14 cellular contexts compared by ENCODE assay signal in the genomic region with DNA sequence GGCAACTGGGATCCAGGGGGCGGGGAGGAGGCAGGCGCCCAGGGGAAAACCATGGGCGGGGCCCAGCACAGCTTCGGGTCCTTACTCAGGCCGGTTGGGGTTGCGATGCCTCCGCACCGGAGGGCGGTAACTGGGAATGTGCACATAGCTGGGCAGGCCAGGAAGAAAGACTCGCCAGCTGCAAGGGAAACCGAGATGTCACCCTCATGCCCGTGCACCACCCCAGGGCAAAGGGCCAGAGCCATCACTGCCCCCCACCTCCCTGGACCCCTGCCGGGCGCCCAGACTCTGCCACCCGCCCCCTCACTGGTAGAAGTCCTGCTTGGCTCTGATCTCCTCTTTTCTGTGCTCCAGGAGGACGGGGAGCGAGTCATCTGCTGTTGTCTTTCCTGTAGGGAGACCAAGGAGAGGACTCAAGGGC. TPM values are rescaled to one million over a fixed set of nuclear protein-coding genes. Genes with fewer than 3 reads are reported as not detected.
DNase-seq lines count a peak whose midpoint lies in the region; ATAC-seq, FAIRE-seq and TF ChIP-seq lines count a peak whose summit lies in the region.
"Had no signal": no experiment of that assay in that cellular context is flagged by ENCODE, and none has a peak within 500 bp of the region (broad histone marks: within the 10 kb centered on the region; RNA-seq: fewer than 3 reads in every experiment).

No MANE protein-coding gene starts in this region.

- CTCF ChIA-PET in A549 (lab: Yijun Ruan, JAX), result interaction anchor here (0.7 to 27.4 kb wide), 10 partner anchors 8 to 365 kb away, joined by 3 to 1490 read pairs (median 4); partner anchors contain the start of genes ALOX12B and ALOXE3
- CTCF ChIA-PET in Calu3 (lab: Charles Lee), result interaction anchor here (1.1 kb wide), 1 partner anchor 29 kb away, joined by 4 read pairs; no protein-coding TSS in a partner anchor
- CTCF ChIA-PET in T-cell (lab: Charles Lee), result interaction anchor here in 1 of 2 donors (0.5 kb wide), 1 partner anchor 139 kb away, joined by 4 read pairs; no protein-coding TSS in a partner anchor

- H3K27ac Mint-ChIP-seq in Calu3 (ENCODE audit: unreplicated experiment) (no peak overlapping the region), T-cell (no peak overlapping the region)
- H3K27ac Mint-ChIP-seq: activated naive CD4-positive, alpha-beta T cell treated with anti-CD3 and anti-CD28 coated beads, Interleukin-2, amount 50 U/mL, for 24 hours had no signal

- TF ChIP-seq CTCF in A549 (IDR thresholded peaks at IDR 0.05) (no peak), Calu3 (IDR thresholded peaks at IDR 0.05; ENCODE audit: unreplicated experiment) (no peak), psoas muscle (IDR thresholded peaks at IDR 0.05) (no peak)

- POLR2A ChIA-PET in A549 (lab: Yijun Ruan, JAX), result no interaction called here
- POLR2A ChIA-PET in T-cell (lab: Charles Lee), result no interaction called here

- H3K27me3 Mint-ChIP-seq in Calu3 (ENCODE audit: unreplicated experiment) (peaks cover 48% of the 10 kb centered on the region), T-cell (peaks cover 0 to 10% of the 10 kb centered on the region in 2 donors)
- H3K27me3 Mint-ChIP-seq: activated naive CD4-positive, alpha-beta T cell treated with anti-CD3 and anti-CD28 coated beads, Interleukin-2, amount 50 U/mL, for 24 hours had no signal

- H3K4me3 Mint-ChIP-seq in Calu3 (ENCODE audit: low read depth, unreplicated experiment) (peak overlapping the region; percentile 67), T-cell (peak overlapping the region; percentile 28 to 85 (median 49))

- no peak for TF ChIP-seq RAD21 in A549 (conservative IDR thresholded peaks at IDR 0.05 in 1 of 2, IDR thresholded peaks at IDR 0.05 in 1 of 2)

- intact Hi-C loops in Calu3 (cut with micrococcal nuclease; ENCODE audit: unreplicated experiment) (loop anchor here (5.0 kb wide), 1 partner anchor 36 kb away; the partner anchor contains the start of gene ALOXE3), psoas muscle (cut with DNase I) (loop anchor here (1.0 to 5.0 kb wide), 2 partner anchors 36 to 37 kb away; partner anchors contain the start of gene ALOXE3 (in 2 of the 2))

- no peak for TF ChIP-seq POLR2A in A549 (IDR thresholded peaks at IDR 0.05; ENCODE audit: low read length)

- TF ChIP-seq EP300 in A549 (IDR thresholded peaks at IDR 0.05), result no peak

- H3K9me3 Mint-ChIP-seq in Calu3 (ENCODE audit: low read depth, unreplicated experiment) (no peaks in the 10 kb centered on the region), T-cell (no peaks in the 10 kb centered on the region)
- H3K9me3 Mint-ChIP-seq: activated naive CD4-positive, alpha-beta T cell treated with anti-CD3 and anti-CD28 coated beads, Interleukin-2, amount 50 U/mL, for 24 hours had no signal

- no peak overlapping the region for H3K9ac ChIP-seq in iPS-15b (ENCODE audit: low read depth, low read length)

- BruUV-seq in Calu3 (replicated peaks; lab: Mats Ljungman, UMichigan), result no TSS peak

- ATAC-seq in A549, result no peak
- no peak for ATAC-seq in T-cell (replicated peaks in 1 of 4)
- no peak for ATAC-seq in HG03378 (IDR thresholded peaks at IDR 0.05; ENCODE audit: unreplicated experiment)
- no peak for ATAC-seq in GM19463 (IDR thresholded peaks at IDR 0.05; ENCODE audit: unreplicated experiment)
- ATAC-seq in psoas muscle, result no peak
- ATAC-seq: GM12878 had no signal

- H3K4me3 ChIP-seq in A549, result no peak overlapping the region
- peak overlapping the region; percentile 84 for H3K4me3 ChIP-seq in iPS-15b (ENCODE audit: low read depth, low read length)
- H3K4me3 ChIP-seq in psoas muscle, result no peak overlapping the region
- H3K4me3 ChIP-seq: GM12878, SJSA1 had no signal

- peak overlapping the region; percentile 85; the same call in 2 of the 3 replicates for H3K4me2 ChIP-seq in A549

- H3K27me3 ChIP-seq in iPS-15b (ENCODE audit: control insufficient read depth, insufficient read depth, low read length) (peaks cover 54% of the 10 kb centered on the region), psoas muscle (ENCODE audit: insufficient read depth in 3 of 3, low read length in 2 of 3) (peaks cover 0 to 54% (median 4%) of the 10 kb centered on the region in 3 donors)

- H3K4me1 Mint-ChIP-seq in Calu3 (ENCODE audit: low read depth, unreplicated experiment), result no peaks in the 10 kb centered on the region
- H3K4me1 Mint-ChIP-seq in T-cell, result peaks cover 14 to 18% (median 14%) of the 10 kb centered on the region in 3 donors

- no peak for FAIRE-seq in A549 (lab: Jason Lieb, UNC)
- FAIRE-seq: endometrium, GM12878 had no signal

- H3K4me1 ChIP-seq in A549, result peaks cover 10% of the 10 kb centered on the region
- no peaks in the 10 kb centered on the region for H3K4me1 ChIP-seq in iPS-15b (ENCODE audit: control insufficient read depth, insufficient read depth, low read length)
- H3K4me1 ChIP-seq in psoas muscle, result peaks cover 9% of the 10 kb centered on the region

- H3K9me3 ChIP-seq in A549 (no peaks in the 10 kb centered on the region), iPS-15b (ENCODE audit: control insufficient read depth, insufficient read depth, low read length) (no peaks in the 10 kb centered on the region), psoas muscle (no peaks in the 10 kb centered on the region)
- H3K9me3 ChIP-seq: SJSA1 had no signal

- H3K36me3 Mint-ChIP-seq in Calu3 (ENCODE audit: insufficient read depth, unreplicated experiment) (no peaks in the 10 kb centered on the region), T-cell (peaks cover 4% of the 10 kb centered on the region)
- H3K36me3 Mint-ChIP-seq: activated naive CD4-positive, alpha-beta T cell treated with anti-CD3 and anti-CD28 coated beads, Interleukin-2, amount 50 U/mL, for 24 hours had no signal

- WGBS in A549 (ENCODE audit: missing lambda C conversion rate), result 87% methylated on average over 16 of the region's 17 CpGs
- 45 to 54% (median 45%) methylated on average over 17 of the region's 17 CpGs for WGBS in psoas muscle, 3 donors

- DNase-seq in A549 (ENCODE audit: low read depth in 1 of 2, low spot score in 1 of 2), result no peak
- DNase-seq in Calu3, result no peak
- DNase-seq in T-cell, result no peak
- DNase-seq in psoas muscle, result no peak
- DNase-seq in epidermal melanocyte (ENCODE audit: insufficient read length, low spot score), result no peak
- DNase-seq: AML-193 had no signal

- H3K36me3 ChIP-seq in iPS-15b (ENCODE audit: control insufficient read depth, insufficient read depth, low read length), result no peaks in the 10 kb centered on the region
- no peaks in the 10 kb centered on the region for H3K36me3 ChIP-seq in psoas muscle (ENCODE audit: insufficient read depth in 1 of 2, low read depth in 1 of 2)
- H3K36me3 ChIP-seq: SJSA1 had no signal

- no peak overlapping the region for H3K27ac ChIP-seq in A549
- H3K27ac ChIP-seq in psoas muscle, result no peak overlapping the region
- H3K27ac ChIP-seq: SJSA1 had no signal

TF ChIP-seq in A549, 52 proteins besides CTCF, POLR2A, EP300 and RAD21:
- TF ChIP-seq HEYL (CRISPR knock-in tag; IDR thresholded peaks at IDR 0.05), result no peak

RNA-seq across cellular contexts. Expression of gene ALOX12B, which starts 6.7 kb away (rescaled TPM):
- 0.63 and 1.0 TPM in 2 replicates for polyA plus RNA-seq in A549 (2011; rRNA removed)
- 0.59 and 0.84 TPM in 2 replicates for polyA plus RNA-seq in A549 (2012; cell fraction: cytosol; rRNA removed)
- polyA plus RNA-seq in A549 (2012; cell fraction: nucleus; rRNA removed), result 0.73 and 1.0 TPM in 2 replicates
- polyA plus RNA-seq in A549 (2017; fragmentation: RNase III; extraction: RNeasy Plus Mini Kit Qiagen cat#74134 plus additional on column Dnase treatment), result 1.0 to 1.5 TPM (median 1.3 TPM) in 3 replicates
- 0.87 and 3.0 TPM in 2 replicates for polyA minus RNA-seq in A549 (2011; rRNA and poly(A)+ RNA removed)
- total RNA-seq in Calu3 (2022), result not detected in 2 replicates
- 1 to 10 TPM in 1 of 5 donors, under 1 TPM in 3, not detected in 1; 0.63 to 1.1 (median 0.81) TPM for total RNA-seq in T-cell
- total RNA-seq in psoas muscle, result not detected
- not detected for polyA plus RNA-seq in psoas muscle
- total RNA-seq: SJSA1 had no signal

RNA-seq across cellular contexts. Expression of gene ALOXE3, which starts 37.5 kb away (rescaled TPM):
- 0.35 and 0.58 TPM in 2 replicates for polyA plus RNA-seq in A549 (2011; rRNA removed)
- polyA plus RNA-seq in A549 (2012; cell fraction: cytosol; rRNA removed), result 0.50 and 0.57 TPM in 2 replicates
- polyA plus RNA-seq in A549 (2012; cell fraction: nucleus; rRNA removed), result 1.5 TPM in 2 replicates
- polyA plus RNA-seq in A549 (2017; fragmentation: RNase III; extraction: RNeasy Plus Mini Kit Qiagen cat#74134 plus additional on column Dnase treatment), result 0.40 to 0.51 TPM (median 0.46 TPM) in 3 replicates
- polyA minus RNA-seq in A549 (2011; rRNA and poly(A)+ RNA removed), result 0.63 and 0.74 TPM in 2 replicates
- 0.20 TPM in 1 of 2 replicates, not detected in the other for total RNA-seq in Calu3 (2022)
- total RNA-seq in T-cell, result 1 to 10 TPM in 1 of 5 donors, under 1 TPM in 3, not detected in 1; 0.13 to 1.2 (median 0.19) TPM
- not detected for total RNA-seq in psoas muscle
- under 1 TPM in 1 of 3 donors, not detected in 2; 0.42 TPM for polyA plus RNA-seq in psoas muscle
- total RNA-seq: GM12878, SJSA1 had no signal

RNA-seq across cellular contexts. Expression of gene ALOX15B, which starts 42.0 kb away (rescaled TPM):
- polyA plus RNA-seq in A549 (2011; rRNA removed), result not detected in 2 replicates
- polyA plus RNA-seq in A549 (2012; cell fraction: cytosol; rRNA removed), result 0.03 TPM in 1 of 2 replicates, not detected in the other
- 0.02 and 0.05 TPM in 2 replicates for polyA plus RNA-seq in A549 (2012; cell fraction: nucleus; rRNA removed)
- not detected in 3 replicates for polyA plus RNA-seq in A549 (2017; fragmentation: RNase III; extraction: RNeasy Plus Mini Kit Qiagen cat#74134 plus additional on column Dnase treatment)
- not detected in 2 replicates for polyA minus RNA-seq in A549 (2011; rRNA and poly(A)+ RNA removed)
- total RNA-seq in Calu3 (2022), result not detected in 2 replicates
- under 1 TPM in 3 of 5 donors, not detected in 2; 0.10 to 0.20 (median 0.13) TPM for total RNA-seq in T-cell
- total RNA-seq in psoas muscle, result under 1 TPM in 3 of 4 donors, not detected in 1; 0.13 to 0.42 (median 0.32) TPM
- polyA plus RNA-seq in psoas muscle, result 1 to 10 TPM in 1 of 3 donors, under 1 TPM in 1, not detected in 1; 0.09 to 1.1 TPM
- total RNA-seq: activated CD8-positive, alpha-beta memory T cell treated with anti-CD3 and anti-CD28 coated beads for 36 hours; GM12878; SJSA1 had no signal

RNA-seq across cellular contexts. Expression of gene HES7, which starts 43.1 kb away (rescaled TPM):
- polyA plus RNA-seq in A549 (2011; rRNA removed), result 0.56 and 0.58 TPM in 2 replicates
- polyA plus RNA-seq in A549 (2012; cell fraction: cytosol; rRNA removed), result 1.9 and 2.5 TPM in 2 replicates
- 5.0 and 10.2 TPM in 2 replicates for polyA plus RNA-seq in A549 (2012; cell fraction: nucleus; rRNA removed)
- 0.67 to 1.4 TPM (median 0.72 TPM) in 3 replicates for polyA plus RNA-seq in A549 (2017; fragmentation: RNase III; extraction: RNeasy Plus Mini Kit Qiagen cat#74134 plus additional on column Dnase treatment)
- 0.24 and 0.50 TPM in 2 replicates for polyA minus RNA-seq in A549 (2011; rRNA and poly(A)+ RNA removed)
- 0.28 and 0.69 TPM in 2 replicates for total RNA-seq in Calu3 (2022)
- 1 to 10 TPM in 1 of 5 donors, under 1 TPM in 2, not detected in 2; 0.16 to 1.6 (median 0.23) TPM for total RNA-seq in T-cell
- total RNA-seq in psoas muscle, result under 1 TPM in 1 of 4 donors, not detected in 3; 0.30 TPM
- under 1 TPM in 1 of 3 donors, not detected in 2; 0.10 TPM for polyA plus RNA-seq in psoas muscle
- total RNA-seq: SJSA1 had no signal
